Comparison of ENCODE assay signal across 1 cellular context in the genomic region with DNA sequence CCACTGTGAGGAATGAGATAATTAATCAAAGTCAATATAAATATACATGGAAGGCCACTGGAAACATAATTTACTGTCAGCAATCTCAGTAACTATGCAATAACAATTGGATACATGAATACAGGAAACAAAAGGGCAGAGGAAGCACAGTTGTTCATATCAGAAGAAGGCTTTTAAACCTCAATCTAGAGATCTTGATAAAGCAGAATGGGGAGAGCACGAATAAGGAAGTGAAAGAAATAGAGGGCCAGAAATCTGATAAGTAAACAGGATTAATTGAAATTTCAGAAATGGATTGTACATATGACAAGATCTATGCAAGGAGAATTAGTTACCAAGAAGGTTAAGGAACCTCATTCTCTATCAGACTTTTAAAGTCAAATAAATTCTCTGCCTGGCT.
TF ChIP-seq lines count a peak whose summit lies in the region.

No MANE protein-coding gene starts in this region.

TF ChIP-seq in endothelial cell of umbilical vein, 7 proteins besides CTCF, POLR2A, EP300 and RAD21 (continued from another document):
- no peak for TF ChIP-seq FOS (IDR thresholded peaks at IDR 0.05; ENCODE audit: borderline replicate concordance, insufficient read depth, low read length)
- no peak for TF ChIP-seq GATA2 (IDR thresholded peaks at IDR 0.05; ENCODE audit: insufficient read depth, insufficient read length, low read depth, low read length)
- no peak for TF ChIP-seq EZH2 (IDR thresholded peaks at IDR 0.05; ENCODE audit: borderline replicate concordance, low read depth, low read length, severe bottlenecking)
- no peak for TF ChIP-seq JUN (IDR thresholded peaks at IDR 0.05; ENCODE audit: borderline replicate concordance, insufficient read depth, insufficient read length, low read depth)
- no peak for TF ChIP-seq POLR2AphosphoS5 (IDR thresholded peaks at IDR 0.05; ENCODE audit: insufficient read depth, low read depth, low read length)
- no peak for TF ChIP-seq MYC (IDR thresholded peaks at IDR 0.05; ENCODE audit: low read depth, low read length)
TF ChIP-seq in endothelial cell of umbilical vein: peak in this region for 0.
